Comparison of ENCODE assay signal across 2 cellular contexts in genomic region chr17:3913531-3914318, GRCh38.
A peak's percentile ranks its signal among the peaks of the same experiment; 100 is the strongest.
TF ChIP-seq lines count a peak whose summit lies in the region.

No MANE protein-coding gene starts in this region.

TF ChIP-seq in GM12891, 5 proteins besides CTCF, POLR2A, EP300 and RAD21:
- no peak for TF ChIP-seq SPI1 (IDR thresholded peaks at IDR 0.05; ENCODE audit: low read depth, low read length)
- peak; percentile 52; the same call in 1 of the 2 replicates for TF ChIP-seq POU2F2 (IDR thresholded peaks at IDR 0.05; ENCODE audit: low read depth, low read length)
- TF ChIP-seq TAF1 (IDR thresholded peaks at IDR 0.05; ENCODE audit: low read depth, low read length), result no peak
- TF ChIP-seq POLR2AphosphoS5 (IDR thresholded peaks at IDR 0.05; ENCODE audit: low read depth, low read length), result no peak

TF ChIP-seq in H1, 55 proteins besides CTCF, POLR2A, EP300 and RAD21:
- TF ChIP-seq SIN3A (conservative IDR thresholded peaks at IDR 0.05 in 1 of 2, IDR thresholded peaks at IDR 0.05 in 1 of 2; ENCODE audit: low read depth in 1 of 2, low read length in 2 of 2) (no peak), E2F6 (IDR thresholded peaks at IDR 0.05) (no peak), CREB1 (IDR thresholded peaks at IDR 0.05) (peak; percentile 59), KDM1A (IDR thresholded peaks at IDR 0.05; ENCODE audit: borderline replicate concordance, low read length) (peak; percentile 17; the same call in 1 of the 2 replicates), ASH2L (IDR thresholded peaks at IDR 0.05; ENCODE audit: low read length) (no peak), GABPA (IDR thresholded peaks at IDR 0.05; ENCODE audit: borderline replicate concordance, insufficient read depth, low read length) (peak; percentile 69; the same call in 1 of the 2 replicates), JUND (IDR thresholded peaks at IDR 0.05; ENCODE audit: low read length) (peak; percentile 16; the same call in 1 of the 2 replicates), ATF3 (IDR thresholded peaks at IDR 0.05; ENCODE audit: insufficient read depth, low read depth, low read length) (0 out of 2 replicates have a peak, but pooled peaks have one; percentile 13)
